Comparison of ENCODE assay signal across 11 cellular contexts in the genomic region with DNA sequence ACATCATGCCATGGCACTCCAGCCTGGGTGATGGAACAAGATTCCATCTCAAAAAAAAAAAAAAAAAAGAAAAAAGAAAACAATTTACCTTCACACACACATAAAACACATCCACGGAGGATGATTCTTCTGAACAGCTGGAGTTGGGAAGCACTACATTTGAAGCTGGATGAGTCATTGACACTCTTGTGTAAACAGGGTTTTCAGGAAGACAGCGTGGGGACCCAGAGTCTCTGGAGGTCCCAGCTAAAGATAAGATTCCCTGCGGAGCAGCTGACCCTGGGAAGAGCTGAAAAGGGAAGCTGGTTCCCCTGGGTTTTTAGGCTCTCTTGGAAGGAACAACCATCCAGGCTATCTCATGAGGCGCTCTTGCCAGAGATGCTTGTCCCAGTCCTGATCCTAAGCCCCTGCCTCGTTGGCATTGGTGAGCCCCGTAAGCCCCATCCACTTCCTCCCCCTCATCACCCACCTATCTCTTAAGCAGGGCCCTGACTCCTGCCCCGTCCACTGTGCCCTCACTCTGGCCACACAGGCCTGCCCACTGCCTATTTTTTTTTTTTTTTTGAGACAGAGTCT. TPM values are rescaled to one million over a fixed set of nuclear protein-coding genes. Genes with fewer than 3 reads are reported as not detected.
A peak's percentile ranks its signal among the peaks of the same experiment; 100 is the strongest.
DNase-seq lines count a peak whose midpoint lies in the region; TF ChIP-seq lines count a peak whose summit lies in the region.
"Had no signal": no experiment of that assay in that cellular context is flagged by ENCODE, and none has a peak within 500 bp of the region (broad histone marks: within the 10 kb centered on the region; RNA-seq: fewer than 3 reads in every experiment).

No MANE protein-coding gene starts in this region.

- DNase-seq in A172 (ENCODE audit: low spot score), result peak; percentile 79
- peak; percentile 66 for DNase-seq in Daoy (ENCODE audit: low read depth)
- peak; percentile 83 for DNase-seq in RPMI7951 (ENCODE audit: low read depth)
- DNase-seq in fibroblast of peridontal ligament (ENCODE audit: extremely low read depth), result peak; percentile 61
- no peak for DNase-seq in NCI-H1436 treated with DMSO at 0.1 percent for 48 hours (lab: John Stamatoyannopoulos, UW)
- no peak for DNase-seq in HEK293T (ENCODE audit: extremely low spot score)
- no peak for DNase-seq in thyroid gland
- no peak for DNase-seq in G401 (ENCODE audit: low spot score)
- DNase-seq: GF-D8, left cardiac atrium, NCI-H748 treated with DMSO at 0.1 percent for 48 hours had no signal

- no peak overlapping the region for H3K4me3 ChIP-seq in thyroid gland (replicated peaks in 1 of 3)

- no peak for TF ChIP-seq CTCF in thyroid gland (IDR thresholded peaks at IDR 0.05)

- H3K36me3 ChIP-seq in thyroid gland, result no peaks in the 10 kb centered on the region

- intact Hi-C loops in thyroid gland (cut with DNase I), result no loop called here

- H3K27me3 ChIP-seq in thyroid gland, result no peaks in the 10 kb centered on the region

- WGBS in thyroid gland, 2 donors, result 65 to 88% methylated on average over 7 of the region's 7 CpGs

- in situ Hi-C loops in G401 (cut with HindIII; ENCODE audit: low sequenced_read_pairs), result loop anchor here (25.0 kb wide), 1 partner anchor 101 kb away; a partner anchor contains a TSS

- peaks cover 20 to 23% of the 10 kb centered on the region in 2 donors for H3K4me1 ChIP-seq in thyroid gland

- TF ChIP-seq POLR2A in thyroid gland (IDR thresholded peaks at IDR 0.05), result no peak

- H3K9me3 ChIP-seq in thyroid gland, result no peaks in the 10 kb centered on the region

- CTCF ChIA-PET in HEK293T (lab: Yijun Ruan, JAX), result interaction anchor here (1.3 kb wide), 1 partner anchor 50 kb away, joined by 3 read pairs; no protein-coding TSS in a partner anchor

- H3K27ac ChIP-seq in thyroid gland, result no peak overlapping the region

- POLR2A ChIA-PET in HEK293T (lab: Yijun Ruan, JAX), result no interaction called here

TF ChIP-seq in HEK293T, 16 proteins besides CTCF, POLR2A, EP300 and RAD21:
- TF ChIP-seq ELF4 (IDR thresholded peaks at IDR 0.05) (no peak), L3MBTL2 (conservative IDR thresholded peaks at IDR 0.05) (no peak), HDGF (IDR thresholded peaks at IDR 0.05; ENCODE audit: borderline replicate concordance) (no peak), FOXA1 (IDR thresholded peaks at IDR 0.05) (no peak), ARNT (IDR thresholded peaks at IDR 0.05) (no peak), CTBP1 (IDR thresholded peaks at IDR 0.05; ENCODE audit: borderline replicate concordance) (no peak), BHLHE40 (IDR thresholded peaks at IDR 0.05; ENCODE audit: borderline replicate concordance) (no peak), TARDBP (IDR thresholded peaks at IDR 0.05) (no peak), SP1 (IDR thresholded peaks at IDR 0.05) (no peak)

RNA-seq across cellular contexts. Expression of a gene that starts 32.0 kb away (rescaled TPM):
- total RNA-seq in A172 (2014; rRNA removed; shearing (Covaris generic)), result 56.1 and 60.0 TPM in 2 replicates
- total RNA-seq in Daoy (2014; rRNA removed; shearing (Covaris generic)), result 48.8 and 51.5 TPM in 2 replicates
- 20.4 and 32.5 TPM in 2 replicates for total RNA-seq in RPMI7951 (2014; rRNA removed; shearing (Covaris generic))
- total RNA-seq in thyroid gland, result 100 to 1,000 TPM in 2 of 4 donors, 10 to 100 TPM in 2; 88.6 to 128 (median 102) TPM
- 21.8 and 28.9 TPM in 2 replicates for total RNA-seq in G401 (2014; rRNA removed; shearing (Covaris generic))

RNA-seq across cellular contexts. Expression of a gene that starts 47.9 kb away (rescaled TPM):
- total RNA-seq in A172 (2014; rRNA removed; shearing (Covaris generic)), result 0.12 and 0.14 TPM in 2 replicates
- total RNA-seq in Daoy (2014; rRNA removed; shearing (Covaris generic)), result 0.36 and 0.46 TPM in 2 replicates
- total RNA-seq in RPMI7951 (2014; rRNA removed; shearing (Covaris generic)), result 3.5 and 4.7 TPM in 2 replicates
- 10 to 100 TPM; 34.1 to 44.5 (median 36.0) TPM for total RNA-seq in thyroid gland
- total RNA-seq in G401 (2014; rRNA removed; shearing (Covaris generic)), result 0.43 and 0.64 TPM in 2 replicates

Comparison
In these comparisons a context has a peak if more than half of its experiments do, and no peak if none do; other contexts are left out.
1. DNase-seq: peak in A172 (single experiment), Daoy (single experiment), RPMI7951 (single experiment) and fibroblast of peridontal ligament (single experiment); none in NCI-H1436 treated with DMSO at 0.1 percent for 48 hours (single experiment), HEK293T (single experiment), thyroid gland (0 of 2) and G401 (single experiment).